Comparison of ENCODE assay signal across 8 cellular contexts in the genomic region with DNA sequence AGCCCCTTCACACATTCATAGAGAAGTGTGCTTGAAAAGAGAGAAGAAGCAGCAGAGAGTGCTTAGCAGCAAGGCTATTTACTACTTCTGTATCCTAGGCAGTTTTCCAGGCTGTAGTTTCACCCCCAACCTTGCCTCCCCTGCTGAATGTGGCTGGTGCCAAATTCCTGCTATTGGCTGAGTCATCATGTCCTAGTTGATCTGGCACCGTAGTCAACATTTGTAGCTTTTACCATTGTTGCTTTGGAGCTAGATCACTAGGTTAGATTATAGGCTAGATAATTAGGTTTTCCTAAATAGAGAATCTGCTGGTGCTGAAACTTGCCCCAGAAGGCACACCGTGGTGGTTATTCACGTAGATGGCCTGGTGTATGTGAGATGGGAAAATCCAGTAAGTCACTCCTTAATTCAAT. TPM values are rescaled to one million over a fixed set of nuclear protein-coding genes. Genes with fewer than 3 reads are reported as not detected.
DNase-seq lines count a peak whose midpoint lies in the region; ATAC-seq and TF ChIP-seq lines count a peak whose summit lies in the region.

No MANE protein-coding gene starts in this region.

- TF ChIP-seq POLR2A in gastrocnemius medialis (IDR thresholded peaks at IDR 0.05), result no peak

- in situ Hi-C loops in gastrocnemius medialis (cut with MboI; ENCODE audit: low sequenced_read_pairs in 4 of 4), result no loop called here

- peak; percentile 90 to 96 for ATAC-seq in left cardiac atrium
- peak; percentile 89 to 93 for ATAC-seq in gastrocnemius medialis
- ATAC-seq in GM19455 (IDR thresholded peaks at IDR 0.05; ENCODE audit: unreplicated experiment), result no peak

- H3K4me1 ChIP-seq in gastrocnemius medialis, result peaks cover 18 to 53% of the 10 kb centered on the region in 2 donors

- TF ChIP-seq CTCF in VCaP (conservative IDR thresholded peaks at IDR 0.05), result no peak
- no peak for TF ChIP-seq CTCF in gastrocnemius medialis (IDR thresholded peaks at IDR 0.05 in 4 of 5, conservative IDR thresholded peaks at IDR 0.05 in 1 of 5)

- POLR2A ChIA-PET in HEK293T (lab: Yijun Ruan, JAX), result no interaction called here

- H3K36me3 ChIP-seq in gastrocnemius medialis, result no peaks in the 10 kb centered on the region

- H3K27ac ChIP-seq in VCaP, result peak overlapping the region; percentile 73
- H3K27ac ChIP-seq in gastrocnemius medialis, result peak overlapping the region; percentile 52 to 86 (median 69)

- DNase-seq in HPDE6-E6E7 (ENCODE audit: extremely low spot score) (peak; percentile 11), left cardiac atrium (peak; percentile 69), gastrocnemius medialis (peak; percentile 50 to 62), NCI-H510A treated with DMSO at 0.1 percent for 48 hours (lab: John Stamatoyannopoulos, UW) (no peak), HEK293T (ENCODE audit: extremely low spot score) (no peak), SIG-M5 (lab: John Stamatoyannopoulos, UW) (no peak)

- no peaks in the 10 kb centered on the region for H3K27me3 ChIP-seq in gastrocnemius medialis

- intact Hi-C loops in left cardiac atrium (cut with DNase I) (no loop called here), gastrocnemius medialis (cut with DNase I; ENCODE audit: low total_unique reads) (loop anchor here (1.0 kb wide), 1 partner anchor 15 kb away; no protein-coding TSS in a partner anchor)

- peak overlapping the region in 2 of 4 donors; percentile 0 to 15 for H3K4me3 ChIP-seq in gastrocnemius medialis

- CTCF ChIA-PET in HEK293T (lab: Yijun Ruan, JAX), result interaction anchor here (1.0 kb wide), 1 partner anchor 143 kb away, joined by 5 read pairs; no protein-coding TSS in a partner anchor

- no peaks in the 10 kb centered on the region for H3K9me3 ChIP-seq in gastrocnemius medialis

TF ChIP-seq in HEK293T, 16 proteins besides CTCF, POLR2A, EP300 and RAD21:
- TF ChIP-seq FOXA1 (IDR thresholded peaks at IDR 0.05) (no peak), CTBP1 (IDR thresholded peaks at IDR 0.05; ENCODE audit: borderline replicate concordance) (no peak), FOXK2 (IDR thresholded peaks at IDR 0.05) (no peak)

RNA-seq across cellular contexts. Expression of gene ARHGAP42, which starts 32.7 kb away (rescaled TPM):
- total RNA-seq in left cardiac atrium, result 10 to 100 TPM in 1 of 2 donors, 1 to 10 TPM in 1; 9.0 to 12.8 TPM
- 10 to 100 TPM in 2 of 4 donors, 1 to 10 TPM in 2; 6.0 to 13.9 (median 10.2) TPM for total RNA-seq in gastrocnemius medialis

Comparison
In these comparisons a context has a peak if more than half of its experiments do, and no peak if none do; other contexts are left out.
1. DNase-seq: peak in HPDE6-E6E7 (single experiment), left cardiac atrium (single experiment) and gastrocnemius medialis (2 of 2); none in NCI-H510A treated with DMSO at 0.1 percent for 48 hours (single experiment), HEK293T (single experiment) and SIG-M5 (single experiment).